Comparison of ENCODE assay signal across 30 cellular contexts in genomic region chr2:96449174-96449573, GRCh38. TPM values are rescaled to one million over a fixed set of nuclear protein-coding genes. Genes with fewer than 3 reads are reported as not detected.
"Had no signal": no experiment of that assay in that cellular context is flagged by ENCODE, and none has a peak within 500 bp of the region (broad histone marks: within the 10 kb centered on the region; RNA-seq: fewer than 3 reads in every experiment).

No MANE protein-coding gene starts in this region.

- H3K27ac ChIP-seq: adrenal gland, breast epithelium, SJCRH30, SK-N-MC had no signal

- H3K27me3 ChIP-seq: adrenal gland, body of pancreas, breast epithelium, SJCRH30 had no signal

- H3K27me3 Mint-ChIP-seq: activated CD4-positive, alpha-beta T cell treated with anti-CD3 and anti-CD28 coated beads for 36 hours; activated CD4-positive, alpha-beta T cell treated with anti-CD3 and anti-CD28 coated beads, Interleukin-2, amount 10 ng/mL, durations not matched to agents 7 days and 5 days; activated T-cell treated with anti-CD3 and anti-CD28 coated beads, Interleukin-2, amount 50 U/mL, for 24 hours had no signal

- H3K27ac Mint-ChIP-seq: activated CD4-positive, alpha-beta T cell treated with anti-CD3 and anti-CD28 coated beads for 36 hours; activated CD4-positive, alpha-beta T cell treated with anti-CD3 and anti-CD28 coated beads, Interleukin-2, amount 10 ng/mL, durations not matched to agents 7 days and 5 days; activated CD8-positive, alpha-beta T cell treated with anti-CD3 and anti-CD28 coated beads, Interleukin-2, amount 10 ng/mL, durations not matched to agents 7 days and 5 days; activated naive CD4-positive, alpha-beta T cell treated with anti-CD3 and anti-CD28 coated beads for 36 hours; activated T-cell treated with anti-CD3 and anti-CD28 coated beads, Interleukin-2, amount 50 U/mL, for 24 hours; activated T-helper 1 cell treated with anti-CD3 and anti-CD28 coated beads, Interleukin-12 subunit alpha, Interleukin-12 subunit beta, Interleukin-2, Interleukin-4 antibody, amounts not matched to agents 30 ng/mL and 10 ng/mL and 1 ng/mL, durations not matched to agents 14 hours and 24 hours and 36 hours had no signal

- ATAC-seq: activated CD4-positive, alpha-beta T cell treated with anti-CD3 and anti-CD28 coated beads for 36 hours; activated CD8-positive, alpha-beta T cell treated with anti-CD3 and anti-CD28 coated beads, Interleukin-2, amount 10 ng/mL, durations not matched to agents 7 days and 5 days; activated naive CD4-positive, alpha-beta T cell treated with anti-CD3 and anti-CD28 coated beads, Interleukin-2, amount 50 U/mL, for 72 hours had no signal

- H3K4me3 Mint-ChIP-seq: activated CD4-positive, alpha-beta T cell treated with anti-CD3 and anti-CD28 coated beads for 36 hours; activated CD4-positive, alpha-beta T cell treated with anti-CD3 and anti-CD28 coated beads, Interleukin-2, amount 10 ng/mL, durations not matched to agents 7 days and 5 days; activated CD8-positive, alpha-beta T cell treated with anti-CD3 and anti-CD28 coated beads, Interleukin-2, amount 10 ng/mL, durations not matched to agents 7 days and 5 days; activated naive CD4-positive, alpha-beta T cell treated with anti-CD3 and anti-CD28 coated beads for 36 hours; activated T-cell treated with anti-CD3 and anti-CD28 coated beads, Interleukin-2, amount 50 U/mL, for 24 hours; activated T-helper 1 cell treated with anti-CD3 and anti-CD28 coated beads, Interleukin-12 subunit alpha, Interleukin-12 subunit beta, Interleukin-2, Interleukin-4 antibody, amounts not matched to agents 30 ng/mL and 10 ng/mL and 1 ng/mL, durations not matched to agents 14 hours and 24 hours and 36 hours had no signal

- DNase-seq: activated CD4-positive, alpha-beta T cell treated with anti-CD3 and anti-CD28 coated beads for 36 hours; activated CD4-positive, alpha-beta T cell treated with anti-CD3 and anti-CD28 coated beads, Interleukin-2, amount 10 ng/mL, durations not matched to agents 7 days and 5 days; activated CD4-positive, alpha-beta T cell treated with anti-CD3 and anti-CD28 coated beads, Interleukin-2, amount 50 U/mL, for 48 hours; activated CD8-positive, alpha-beta T cell treated with anti-CD3 and anti-CD28 coated beads, Interleukin-2, amount 10 ng/mL, durations not matched to agents 7 days and 5 days; activated gamma-delta T cell treated with Interleukin-2 at 50 U/mL for 16 hours; activated naive CD4-positive, alpha-beta T cell treated with anti-CD3 and anti-CD28 coated beads for 36 hours; activated T-cell treated with anti-CD3 and anti-CD28 coated beads, Interleukin-2, amount 50 U/mL, for 24 hours; adrenal gland; body of pancreas; caudate nucleus; cerebellar nuclear complex; Karpas-422; KBM-7; NCI-H1105 treated with DMSO at 0.1 percent for 48 hours; NCI-H1436; NCI-H1694; NCI-H1930; NCI-H510A; NCI-H526; NCI-H748 treated with DMSO at 0.1 percent for 48 hours; NK-92 treated with Interleukin-12 subunit alpha and Interleukin-12 subunit beta, amount 100 ng/mL, for 24 hours; SHP77; SJCRH30; T1000 had no signal

- H3K4me1 ChIP-seq: adrenal gland, breast epithelium, SJCRH30 had no signal

- FAIRE-seq: astrocyte had no signal

- H3K9me3 ChIP-seq: adrenal gland, body of pancreas, breast epithelium had no signal

- H3K4me3 ChIP-seq: adrenal gland, body of pancreas, breast epithelium, SJCRH30, SK-N-MC had no signal

- H3K4me1 Mint-ChIP-seq: activated CD4-positive, alpha-beta T cell treated with anti-CD3 and anti-CD28 coated beads for 36 hours; activated CD4-positive, alpha-beta T cell treated with anti-CD3 and anti-CD28 coated beads, Interleukin-2, amount 10 ng/mL, durations not matched to agents 7 days and 5 days had no signal

- H3K36me3 ChIP-seq: adrenal gland, breast epithelium, SJCRH30 had no signal

RNA-seq across cellular contexts. Expression of gene NEURL3, which starts 56.0 kb away (rescaled TPM):
- total RNA-seq: activated CD8-positive, alpha-beta T cell treated with anti-CD3 and anti-CD28 coated beads, Interleukin-2, amount 10 ng/mL, durations not matched to agents 7 days and 5 days; MCF 10A; SJCRH30 had no signal
